In the genomic region with DNA sequence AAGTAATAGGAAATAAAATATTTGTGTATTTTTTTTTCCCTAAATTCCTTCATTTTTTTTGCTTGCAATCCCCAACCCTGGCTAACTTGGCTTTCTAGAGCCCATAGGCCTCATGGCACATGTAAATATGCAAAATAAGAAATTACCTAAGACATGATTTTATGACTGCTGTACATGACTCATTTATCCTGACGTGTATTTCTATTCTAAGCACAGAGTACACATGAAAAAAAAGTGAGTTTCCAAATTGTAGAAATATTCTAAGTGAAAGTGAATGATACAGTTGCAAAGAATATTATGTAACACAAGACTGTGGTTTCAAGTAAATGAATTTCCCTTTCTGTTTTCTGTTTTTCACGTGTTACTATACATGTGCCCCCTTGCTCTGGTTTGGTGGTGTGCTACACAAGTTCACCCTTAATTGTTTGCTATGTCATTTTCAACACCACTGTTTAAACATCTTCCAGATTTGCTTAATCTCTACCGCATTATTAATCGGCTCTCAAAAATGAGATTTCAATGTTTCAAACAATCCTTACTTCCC, we compare ENCODE assay signal across 19 cellular contexts.
DNase-seq lines count a peak whose midpoint lies in the region; ATAC-seq, FAIRE-seq and TF ChIP-seq lines count a peak whose summit lies in the region.
"Had no signal": no experiment of that assay in that cellular context is flagged by ENCODE, and none has a peak within 500 bp of the region (broad histone marks: within the 10 kb centered on the region; RNA-seq: fewer than 3 reads in every experiment).

No MANE protein-coding gene starts in this region.

- peak; percentile 6 for DNase-seq in HPDE6-E6E7 (ENCODE audit: extremely low spot score)
- DNase-seq in SIG-M5 treated with dmso at 0.1 percent for 504 hours (lab: John Stamatoyannopoulos, UW; ENCODE audit: unreplicated experiment): peak; percentile 51
- DNase-seq in fibroblast of gingiva (ENCODE audit: low read depth): peak; percentile 35
- peak; percentile 50 for DNase-seq in superior temporal gyrus (ENCODE audit: extremely low spot score)
- DNase-seq in tibial nerve (ENCODE audit: low spot score in 2 of 2): no peak
- no peak for DNase-seq in T-cell
- no peak for DNase-seq in HepG2 (ENCODE audit: low spot score)
- DNase-seq: activated CD4-positive, alpha-beta T cell treated with anti-CD3 and anti-CD28 coated beads, Interleukin-2, amount 10 ng/mL, durations not matched to agents 24 days and 14 days; DMS79 treated with DMSO at 0.1 percent for 48 hours; hypothalamus; left lung; NCI-H2029; NCI-H510A treated with DMSO at 0.1 percent for 48 hours; psoas muscle; RPMI8226; stimulated activated CD4-positive, alpha-beta T cell treated with anti-CD3 and anti-CD28 coated beads, Interleukin-15, amount 100 ng/mL, for 24 hours; substantia nigra had no signal

- H3K79me2 ChIP-seq in HepG2 (ENCODE audit: insufficient read depth, low read length): no peaks in the 10 kb centered on the region

- H3K9me3 ChIP-seq in tibial nerve (no peaks in the 10 kb centered on the region), HepG2 (ENCODE audit: low read length) (no peaks in the 10 kb centered on the region)
- H3K9me3 ChIP-seq: left lung, psoas muscle had no signal

- H3K4me3 Mint-ChIP-seq in T-cell: no peak overlapping the region
- H3K4me3 Mint-ChIP-seq: activated CD4-positive, alpha-beta T cell treated with anti-CD3 and anti-CD28 coated beads, Interleukin-2, amount 10 ng/mL, durations not matched to agents 24 days and 14 days; CD14-positive monocyte had no signal

- H2AFZ ChIP-seq in HepG2 (ENCODE audit: low read length): no peak overlapping the region

- ATAC-seq in T-cell (replicated peaks in 1 of 4) (no peak), HepG2 (no peak)
- ATAC-seq: left lung, psoas muscle had no signal

- intact Hi-C loops in HepG2 (cut with micrococcal nuclease; ENCODE audit: unreplicated experiment): no loop called here

- TF ChIP-seq RAD21 in HepG2 (CRISPR knock-in tag; IDR thresholded peaks at IDR 0.05): no peak

- H3K9me3 Mint-ChIP-seq in T-cell: peaks cover 12 to 17% (median 15%) of the 10 kb centered on the region in 3 donors
- H3K9me3 Mint-ChIP-seq: activated CD4-positive, alpha-beta T cell treated with anti-CD3 and anti-CD28 coated beads, Interleukin-2, amount 10 ng/mL, durations not matched to agents 24 days and 14 days had no signal

- no peak overlapping the region for H3K4me3 ChIP-seq in tibial nerve
- H3K4me3 ChIP-seq in HepG2 (replicated peaks in 1 of 3; ENCODE audit: insufficient read depth in 1 of 3, low read depth in 2 of 3, low read length in 3 of 3): no peak overlapping the region
- H3K4me3 ChIP-seq: left lung, psoas muscle had no signal

- H3K4me1 Mint-ChIP-seq in T-cell: no peaks in the 10 kb centered on the region
- H3K4me1 Mint-ChIP-seq: activated CD4-positive, alpha-beta T cell treated with anti-CD3 and anti-CD28 coated beads, Interleukin-2, amount 10 ng/mL, durations not matched to agents 24 days and 14 days; CD14-positive monocyte had no signal

- H3K27me3 ChIP-seq in tibial nerve (no peaks in the 10 kb centered on the region), HepG2 (ENCODE audit: control insufficient read depth in 1 of 2, insufficient read depth in 2 of 2, low read length in 2 of 2) (no peaks in the 10 kb centered on the region)
- H3K27me3 ChIP-seq: left lung had no signal

- no peak overlapping the region for H3K9ac ChIP-seq in HepG2 (ENCODE audit: insufficient read depth, low read depth, low read length)

- H3K36me3 Mint-ChIP-seq in T-cell: no peaks in the 10 kb centered on the region
- H3K36me3 Mint-ChIP-seq: CD14-positive monocyte had no signal

- CTCF ChIA-PET in T-cell (lab: Charles Lee) (no interaction called here), HepG2 (lab: Yijun Ruan, JAX; ENCODE audit: low intra/inter-chr PET ratio, low total read pairs) (no interaction called here)

- no TSS peak for BruUV-seq in HepG2 (replicated peaks; lab: Mats Ljungman, UMichigan)

- H3K4me1 ChIP-seq in tibial nerve (no peaks in the 10 kb centered on the region), HepG2 (ENCODE audit: insufficient read depth, low read length) (no peaks in the 10 kb centered on the region)
- H3K4me1 ChIP-seq: left lung, psoas muscle had no signal

- POLR2A ChIA-PET in T-cell (lab: Charles Lee): no interaction called here
- POLR2A ChIA-PET in HepG2 (lab: Yijun Ruan, JAX): no interaction called here

- no peak for FAIRE-seq in HepG2 (lab: Jason Lieb, UNC)

- H3K4me2 ChIP-seq in HepG2 (ENCODE audit: low read depth, low read length): no peak overlapping the region

- no peak overlapping the region for H3K27ac ChIP-seq in tibial nerve
- no peak overlapping the region for H3K27ac ChIP-seq in HepG2 (ENCODE audit: extremely low read length, insufficient read depth, low read length)
- H3K27ac ChIP-seq: epithelial cell of prostate, left lung, psoas muscle had no signal

- TF ChIP-seq POLR2A in tibial nerve (IDR thresholded peaks at IDR 0.05) (no peak), HepG2 (IDR thresholded peaks at IDR 0.05; ENCODE audit: insufficient read depth in 1 of 2, low read depth in 2 of 2, low read length in 2 of 2) (no peak)

- in situ Hi-C loops in HepG2 (cut with HindIII; ENCODE audit: extremely low pct_ligation_motif_present, low pct_unique_long_range_greater_than_20kb): no loop called here

- 74 to 76% methylated on average over 4 of the region's 4 CpGs for WGBS in tibial nerve, 2 donors
- WGBS in HepG2 (ENCODE audit: low lambda C conversion rate): 24% methylated on average over 4 of the region's 4 CpGs

- TF ChIP-seq CTCF in tibial nerve (IDR thresholded peaks at IDR 0.05) (no peak), HepG2 (CRISPR knock-in tag; IDR thresholded peaks at IDR 0.05) (no peak)

- H3K27me3 Mint-ChIP-seq in T-cell: no peaks in the 10 kb centered on the region
- H3K27me3 Mint-ChIP-seq: activated CD4-positive, alpha-beta T cell treated with anti-CD3 and anti-CD28 coated beads, Interleukin-2, amount 10 ng/mL, durations not matched to agents 24 days and 14 days had no signal

- TF ChIP-seq EP300 in tibial nerve (IDR thresholded peaks at IDR 0.05): no peak
- TF ChIP-seq EP300 in HepG2 (IDR thresholded peaks at IDR 0.05; ENCODE audit: low read depth in 2 of 2, low read length in 2 of 2): no peak
- TF ChIP-seq EP300 in HepG2 (CRISPR knock-in tag; IDR thresholded peaks at IDR 0.05; ENCODE audit: borderline replicate concordance): no peak

- no peaks in the 10 kb centered on the region for H4K20me1 ChIP-seq in HepG2 (ENCODE audit: insufficient read depth, low read length)

- no peaks in the 10 kb centered on the region for H3K36me3 ChIP-seq in tibial nerve
- no peaks in the 10 kb centered on the region for H3K36me3 ChIP-seq in HepG2 (replicated peaks in 1 of 2; ENCODE audit: control insufficient read depth in 1 of 2, insufficient read depth in 2 of 2, low read length in 2 of 2)
- H3K36me3 ChIP-seq: left lung had no signal

- no peak overlapping the region for H3K27ac Mint-ChIP-seq in T-cell
- H3K27ac Mint-ChIP-seq: activated CD4-positive, alpha-beta T cell treated with anti-CD3 and anti-CD28 coated beads, Interleukin-2, amount 10 ng/mL, durations not matched to agents 24 days and 14 days; CD14-positive monocyte had no signal

TF ChIP-seq in HepG2, 621 proteins besides CTCF, POLR2A, EP300 and RAD21:
- TF ChIP-seq MED1 (CRISPR knock-in tag; IDR thresholded peaks at IDR 0.05) (no peak), MAF1 (CRISPR knock-in tag; IDR thresholded peaks at IDR 0.05; ENCODE audit: borderline replicate concordance) (no peak)
- TF ChIP-seq, protein P1, sequence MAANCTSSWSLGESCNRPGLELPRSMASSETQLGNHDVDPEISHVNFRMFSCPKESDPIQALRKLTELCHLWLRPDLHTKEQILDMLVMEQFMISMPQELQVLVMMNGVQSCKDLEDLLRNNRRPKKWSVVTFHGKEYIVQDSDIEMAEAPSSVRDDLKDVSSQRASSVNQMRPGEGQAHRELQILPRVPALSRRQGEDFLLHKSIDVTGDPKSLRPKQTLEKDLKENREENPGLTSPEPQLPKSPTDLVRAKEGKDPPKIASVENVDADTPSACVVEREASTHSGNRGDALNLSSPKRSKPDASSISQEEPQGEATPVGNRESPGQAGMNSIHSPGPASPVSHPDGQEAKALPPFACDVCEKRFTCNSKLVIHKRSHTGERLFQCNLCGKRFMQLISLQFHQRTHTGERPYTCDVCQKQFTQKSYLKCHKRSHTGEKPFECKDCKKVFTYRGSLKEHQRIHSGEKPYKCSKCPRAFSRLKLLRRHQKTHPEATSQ (CRISPR knock-in tag; IDR thresholded peaks at IDR 0.05; ENCODE audit: borderline replicate concordance): no peak
- TF ChIP-seq, protein P2, sequence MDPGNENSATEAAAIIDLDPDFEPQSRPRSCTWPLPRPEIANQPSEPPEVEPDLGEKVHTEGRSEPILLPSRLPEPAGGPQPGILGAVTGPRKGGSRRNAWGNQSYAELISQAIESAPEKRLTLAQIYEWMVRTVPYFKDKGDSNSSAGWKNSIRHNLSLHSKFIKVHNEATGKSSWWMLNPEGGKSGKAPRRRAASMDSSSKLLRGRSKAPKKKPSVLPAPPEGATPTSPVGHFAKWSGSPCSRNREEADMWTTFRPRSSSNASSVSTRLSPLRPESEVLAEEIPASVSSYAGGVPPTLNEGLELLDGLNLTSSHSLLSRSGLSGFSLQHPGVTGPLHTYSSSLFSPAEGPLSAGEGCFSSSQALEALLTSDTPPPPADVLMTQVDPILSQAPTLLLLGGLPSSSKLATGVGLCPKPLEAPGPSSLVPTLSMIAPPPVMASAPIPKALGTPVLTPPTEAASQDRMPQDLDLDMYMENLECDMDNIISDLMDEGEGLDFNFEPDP (CRISPR knock-in tag; conservative IDR thresholded peaks at IDR 0.05): no peak
- TF ChIP-seq, protein P3, sequence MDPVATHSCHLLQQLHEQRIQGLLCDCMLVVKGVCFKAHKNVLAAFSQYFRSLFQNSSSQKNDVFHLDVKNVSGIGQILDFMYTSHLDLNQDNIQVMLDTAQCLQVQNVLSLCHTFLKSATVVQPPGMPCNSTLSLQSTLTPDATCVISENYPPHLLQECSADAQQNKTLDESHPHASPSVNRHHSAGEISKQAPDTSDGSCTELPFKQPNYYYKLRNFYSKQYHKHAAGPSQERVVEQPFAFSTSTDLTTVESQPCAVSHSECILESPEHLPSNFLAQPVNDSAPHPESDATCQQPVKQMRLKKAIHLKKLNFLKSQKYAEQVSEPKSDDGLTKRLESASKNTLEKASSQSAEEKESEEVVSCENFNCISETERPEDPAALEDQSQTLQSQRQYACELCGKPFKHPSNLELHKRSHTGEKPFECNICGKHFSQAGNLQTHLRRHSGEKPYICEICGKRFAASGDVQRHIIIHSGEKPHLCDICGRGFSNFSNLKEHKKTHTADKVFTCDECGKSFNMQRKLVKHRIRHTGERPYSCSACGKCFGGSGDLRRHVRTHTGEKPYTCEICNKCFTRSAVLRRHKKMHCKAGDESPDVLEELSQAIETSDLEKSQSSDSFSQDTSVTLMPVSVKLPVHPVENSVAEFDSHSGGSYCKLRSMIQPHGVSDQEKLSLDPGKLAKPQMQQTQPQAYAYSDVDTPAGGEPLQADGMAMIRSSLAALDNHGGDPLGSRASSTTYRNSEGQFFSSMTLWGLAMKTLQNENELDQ (CRISPR knock-in tag; IDR thresholded peaks at IDR 0.05; ENCODE audit: borderline replicate concordance): no peak

Comparison
In these comparisons a context has a peak if more than half of its experiments do, and no peak if none do; other contexts are left out.
1. DNase-seq: peak in HPDE6-E6E7 (single experiment), SIG-M5 treated with dmso at 0.1 percent for 504 hours (single experiment), fibroblast of gingiva (single experiment) and superior temporal gyrus (single experiment); none in tibial nerve (0 of 2), T-cell (0 of 34) and HepG2 (single experiment).